ENCODE assay signal across 16 cellular contexts in genomic region chr2:101829429-101829828, GRCh38.
DNase-seq lines count a peak whose midpoint lies in the region; ATAC-seq and TF ChIP-seq lines count a peak whose summit lies in the region.
"Had no signal": no experiment of that assay in that cellular context is flagged by ENCODE, and none has a peak within 500 bp of the region (broad histone marks: within the 10 kb centered on the region; RNA-seq: fewer than 3 reads in every experiment).

No MANE protein-coding gene starts in this region.

- POLR2A ChIA-PET in activated CD4-positive, alpha-beta T cell treated with anti-CD3 and anti-CD28 coated beads, Interleukin-2, amount 10 ng/mL, durations not matched to agents 7 days and 5 days (lab: Charles Lee) = no interaction called here
- POLR2A ChIA-PET in T-cell (lab: Charles Lee) = no interaction called here

- TF ChIP-seq EP300 in esophagus muscularis mucosa (IDR thresholded peaks at IDR 0.05) = no peak

- CTCF ChIA-PET in activated CD4-positive, alpha-beta T cell treated with anti-CD3 and anti-CD28 coated beads, Interleukin-2, amount 10 ng/mL, durations not matched to agents 7 days and 5 days (lab: Charles Lee) = interaction anchor here (1.1 to 1.8 kb wide), 4 partner anchors 10 to 191 kb away, joined by 3 to 4 read pairs (median 4); no protein-coding TSS in a partner anchor
- CTCF ChIA-PET in T-cell (lab: Charles Lee) = interaction anchor here (0.8 to 3.6 kb wide), 3 partner anchors 59 to 412 kb away, joined by 3 to 26 read pairs (median 9); no protein-coding TSS in a partner anchor

- peaks cover 63% of the 10 kb centered on the region for H3K36me3 Mint-ChIP-seq in activated CD4-positive, alpha-beta T cell treated with anti-CD3 and anti-CD28 coated beads, Interleukin-2, amount 10 ng/mL, durations not matched to agents 7 days and 5 days (ENCODE audit: low read depth)
- H3K36me3 Mint-ChIP-seq in T-cell (peaks cover 40% of the 10 kb centered on the region), endothelial cell (ENCODE audit: low read depth, unreplicated experiment) (peaks cover 42% of the 10 kb centered on the region)

- no peak overlapping the region for H3K4me3 Mint-ChIP-seq in activated CD4-positive, alpha-beta T cell treated with anti-CD3 and anti-CD28 coated beads, Interleukin-2, amount 10 ng/mL, durations not matched to agents 7 days and 5 days
- peak overlapping the region in 2 of 3 donors; percentile 3 to 35 for H3K4me3 Mint-ChIP-seq in T-cell
- no peak overlapping the region for H3K4me3 Mint-ChIP-seq in endothelial cell (ENCODE audit: unreplicated experiment)
- H3K4me3 Mint-ChIP-seq: neural crest cell had no signal

- WGBS in esophagus muscularis mucosa = 80% methylated on average over 3 of the region's 3 CpGs
- 95% methylated on average over 3 of the region's 3 CpGs for WGBS in smooth muscle cell (ENCODE audit: low lambda C conversion rate)

- H2AFZ ChIP-seq in smooth muscle cell (ENCODE audit: low read depth) = no peak overlapping the region

- TF ChIP-seq POLR2A in esophagus muscularis mucosa (IDR thresholded peaks at IDR 0.05; ENCODE audit: low read depth) = no peak

- H3K4me1 ChIP-seq in esophagus muscularis mucosa (peaks cover 48 to 57% (median 54%) of the 10 kb centered on the region in 4 donors), smooth muscle cell (ENCODE audit: low read depth) (peaks cover 16% of the 10 kb centered on the region)

- no peak for DNase-seq in activated CD4-positive, alpha-beta T cell treated with anti-CD3 and anti-CD28 coated beads, Interleukin-2, amount 10 ng/mL, durations not matched to agents 7 days and 5 days
- DNase-seq in activated CD4-positive, alpha-beta T cell treated with anti-CD3 and anti-CD28 coated beads, Interleukin-2, amount 50 U/mL, for 1 hour = no peak
- no peak for DNase-seq in T-cell
- no peak for DNase-seq in esophagus muscularis mucosa (ENCODE audit: extremely low spot score)
- no peak for DNase-seq in smooth muscle cell (lab: John Stamatoyannopoulos, UW; ENCODE audit: unreplicated experiment)
- DNase-seq in endothelial cell (ENCODE audit: low spot score) = no peak
- DNase-seq in NCI-H524 (lab: John Stamatoyannopoulos, UW) = no peak
- DNase-seq: body of pancreas, DMS79 treated with DMSO at 0.1 percent for 48 hours, erythroblast, MV-4-11, NCI-H2227 treated with DMSO at 0.1 percent for 48 hours, T1000, trophoblast cell had no signal

- no peak overlapping the region for H3K4me2 ChIP-seq in smooth muscle cell

- no peak for ATAC-seq in T-cell (replicated peaks in 1 of 4)
- no peak for ATAC-seq in GM21360 (IDR thresholded peaks at IDR 0.05; ENCODE audit: unreplicated experiment)
- ATAC-seq: body of pancreas had no signal

- peaks cover 22% of the 10 kb centered on the region for H4K20me1 ChIP-seq in smooth muscle cell (ENCODE audit: low read depth)

- intact Hi-C loops in esophagus muscularis mucosa (cut with DNase I) = loop anchor here (10.0 kb wide), 1 partner anchor 315 kb away; no protein-coding TSS in a partner anchor

- peaks cover 4 to 21% (median 14%) of the 10 kb centered on the region in 4 donors for H3K36me3 ChIP-seq in esophagus muscularis mucosa
- H3K36me3 ChIP-seq in smooth muscle cell (ENCODE audit: low read depth) = peaks cover 3% of the 10 kb centered on the region

- H3K79me2 ChIP-seq in smooth muscle cell (ENCODE audit: low read depth) = peaks cover 39% of the 10 kb centered on the region

- TF ChIP-seq CTCF in esophagus muscularis mucosa (IDR thresholded peaks at IDR 0.05) (no peak), smooth muscle cell (IDR thresholded peaks at IDR 0.05; ENCODE audit: borderline replicate concordance, insufficient read depth, poor library complexity, severe bottlenecking) (no peak), endothelial cell (IDR thresholded peaks at IDR 0.05; ENCODE audit: unreplicated experiment) (no peak)

- no peak overlapping the region for H3K4me3 ChIP-seq in esophagus muscularis mucosa
- no peak overlapping the region for H3K4me3 ChIP-seq in smooth muscle cell
- H3K4me3 ChIP-seq: body of pancreas had no signal

- H3K9me3 ChIP-seq in esophagus muscularis mucosa = no peaks in the 10 kb centered on the region
- no peaks in the 10 kb centered on the region for H3K9me3 ChIP-seq in smooth muscle cell (replicated peaks; ENCODE audit: low read depth)
- H3K9me3 ChIP-seq: body of pancreas had no signal

- H3F3A ChIP-seq in smooth muscle cell (ENCODE audit: low read depth) = peaks cover 27% of the 10 kb centered on the region

- H3K27me3 Mint-ChIP-seq in activated CD4-positive, alpha-beta T cell treated with anti-CD3 and anti-CD28 coated beads, Interleukin-2, amount 10 ng/mL, durations not matched to agents 7 days and 5 days = no peaks in the 10 kb centered on the region
- H3K27me3 Mint-ChIP-seq in T-cell (no peaks in the 10 kb centered on the region), endothelial cell (ENCODE audit: unreplicated experiment) (peaks cover 7% of the 10 kb centered on the region)

- peak overlapping the region; percentile 14 to 69 (median 54) for H3K27ac ChIP-seq in esophagus muscularis mucosa (replicated peaks in 1 of 4)
- peak overlapping the region; percentile 95 for H3K27ac ChIP-seq in smooth muscle cell (ENCODE audit: low read depth)
- H3K27ac ChIP-seq: body of pancreas had no signal

- H3K4me1 Mint-ChIP-seq in activated CD4-positive, alpha-beta T cell treated with anti-CD3 and anti-CD28 coated beads, Interleukin-2, amount 10 ng/mL, durations not matched to agents 7 days and 5 days = peaks cover 58% of the 10 kb centered on the region
- peaks cover 59 to 65% (median 64%) of the 10 kb centered on the region in 3 donors for H3K4me1 Mint-ChIP-seq in T-cell
- H3K4me1 Mint-ChIP-seq in endothelial cell (ENCODE audit: unreplicated experiment) = peaks cover 13% of the 10 kb centered on the region

- peak overlapping the region; percentile 45 for H3K9ac ChIP-seq in smooth muscle cell (ENCODE audit: low read depth)

- no peaks in the 10 kb centered on the region for H3K27me3 ChIP-seq in esophagus muscularis mucosa
- H3K27me3 ChIP-seq in smooth muscle cell (ENCODE audit: low read depth) = no peaks in the 10 kb centered on the region
- H3K27me3 ChIP-seq: body of pancreas had no signal

- no peaks in the 10 kb centered on the region for H3K9me3 Mint-ChIP-seq in activated CD4-positive, alpha-beta T cell treated with anti-CD3 and anti-CD28 coated beads, Interleukin-2, amount 10 ng/mL, durations not matched to agents 7 days and 5 days
- H3K9me3 Mint-ChIP-seq in T-cell (no peaks in the 10 kb centered on the region), endothelial cell (ENCODE audit: unreplicated experiment) (no peaks in the 10 kb centered on the region)
- H3K9me3 Mint-ChIP-seq: neural crest cell had no signal

- peak overlapping the region; percentile 48 for H3K27ac Mint-ChIP-seq in activated CD4-positive, alpha-beta T cell treated with anti-CD3 and anti-CD28 coated beads, Interleukin-2, amount 10 ng/mL, durations not matched to agents 7 days and 5 days
- peak overlapping the region; percentile 76 to 86 for H3K27ac Mint-ChIP-seq in T-cell
- no peak overlapping the region for H3K27ac Mint-ChIP-seq in endothelial cell (ENCODE audit: unreplicated experiment)

Comparison
In these comparisons a context has a peak if more than half of its experiments do, and no peak if none do; other contexts are left out.
1. H3K4me3 Mint-ChIP-seq: peak in T-cell (2 of 3); none in activated CD4-positive, alpha-beta T cell treated with anti-CD3 and anti-CD28 coated beads, Interleukin-2, amount 10 ng/mL, durations not matched to agents 7 days and 5 days (single experiment) and endothelial cell (single experiment).